Comparison of ENCODE assay signal across 27 cellular contexts in the genomic region with DNA sequence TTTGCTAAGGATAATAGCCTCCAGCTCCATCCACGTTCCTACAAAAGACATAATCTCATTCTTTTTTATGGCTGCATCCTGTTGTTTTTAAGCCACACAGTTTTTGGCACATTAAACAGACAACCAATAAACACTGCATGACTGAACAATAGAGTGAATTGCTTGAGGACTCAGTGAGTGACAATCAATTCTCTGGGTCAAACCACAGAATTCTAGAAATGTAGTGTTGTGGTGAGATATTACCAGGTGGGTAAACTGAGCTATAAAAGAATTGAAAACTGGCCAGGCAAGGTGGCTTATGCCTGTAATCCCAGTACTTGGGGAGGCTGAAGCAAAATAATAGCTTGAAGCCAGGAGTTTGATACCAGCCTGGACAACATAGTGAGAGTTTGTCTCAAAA.
"Had no signal": no experiment of that assay in that cellular context is flagged by ENCODE, and none has a peak within 500 bp of the region (broad histone marks: within the 10 kb centered on the region; RNA-seq: fewer than 3 reads in every experiment).

No MANE protein-coding gene starts in this region.

- H3K36me3 ChIP-seq: ascending aorta, cardiac muscle cell had no signal

- H3K4me3 ChIP-seq: ascending aorta, cardiac muscle cell had no signal

- FAIRE-seq: bronchial epithelial cell, TTC549 had no signal

- H3K9me3 ChIP-seq: ascending aorta had no signal

- H3K27ac ChIP-seq: ascending aorta, cardiac muscle cell, VCaP had no signal

- DNase-seq: activated B cell treated with CpG ODN at 0.5 μM for 24 hours; activated CD4-positive, alpha-beta memory T cell treated with anti-CD3 and anti-CD28 coated beads for 36 hours; activated CD4-positive, alpha-beta T cell treated with anti-CD3 and anti-CD28 coated beads for 4 hours; activated CD4-positive, alpha-beta T cell treated with anti-CD3 and anti-CD28 coated beads, Interleukin-2, amount 10 ng/mL, durations not matched to agents 24 days and 14 days; activated CD4-positive, alpha-beta T cell treated with anti-CD3 and anti-CD28 coated beads, Interleukin-2, amount 50 U/mL, for 1 hour; activated CD4-positive, alpha-beta T cell treated with anti-CD3 and anti-CD28 coated beads, Interleukin-2, amount 50 U/mL, for 4 hours; activated CD4-positive, CD25-positive, alpha-beta regulatory T cell treated with anti-CD3 and anti-CD28 coated beads, Interleukin-2, amount 50 U/mL, for 72 hours; activated CD8-positive, alpha-beta memory T cell treated with anti-CD3 and anti-CD28 coated beads, Interleukin-2, amount 50 U/mL, for 4 hours; activated CD8-positive, alpha-beta T cell treated with anti-CD3 and anti-CD28 coated beads for 36 hours; activated effector memory CD4-positive, alpha-beta T cell treated with Interleukin-2 at 50 U/mL for 16 hours; activated gamma-delta T cell; activated naive CD4-positive, alpha-beta T cell treated with anti-CD3 and anti-CD28 coated beads, Interleukin-2, amount 10 ng/mL, durations not matched to agents 7 days and 5 days; activated naive CD4-positive, alpha-beta T cell treated with Interleukin-2 at 50 U/mL for 16 hours; activated naive CD8-positive, alpha-beta T cell treated with anti-CD3 and anti-CD28 coated beads, Interleukin-2, amount 10 ng/mL, durations not matched to agents 7 days and 5 days; activated naive CD8-positive, alpha-beta T cell treated with anti-CD3 and anti-CD28 coated beads, Interleukin-2, amount 50 U/mL, for 24 hours; activated T-cell treated with anti-CD3 and anti-CD28 coated beads for 4 hours; activated T-cell treated with anti-CD3 and anti-CD28 coated beads, Interleukin-2, amount 50 U/mL, for 1 hour; activated T-cell treated with anti-CD3 and anti-CD28 coated beads, Interleukin-2, amount 50 U/mL, for 4 hours; cerebellar nuclear complex; T-helper 1 cell; T-helper 2 cell; T-helper 9 cell had no signal

- H3K27me3 ChIP-seq: ascending aorta, cardiac muscle cell had no signal

- H3K4me1 ChIP-seq: ascending aorta had no signal
